ENCODE assay signal across 21 cellular contexts in the genomic region with DNA sequence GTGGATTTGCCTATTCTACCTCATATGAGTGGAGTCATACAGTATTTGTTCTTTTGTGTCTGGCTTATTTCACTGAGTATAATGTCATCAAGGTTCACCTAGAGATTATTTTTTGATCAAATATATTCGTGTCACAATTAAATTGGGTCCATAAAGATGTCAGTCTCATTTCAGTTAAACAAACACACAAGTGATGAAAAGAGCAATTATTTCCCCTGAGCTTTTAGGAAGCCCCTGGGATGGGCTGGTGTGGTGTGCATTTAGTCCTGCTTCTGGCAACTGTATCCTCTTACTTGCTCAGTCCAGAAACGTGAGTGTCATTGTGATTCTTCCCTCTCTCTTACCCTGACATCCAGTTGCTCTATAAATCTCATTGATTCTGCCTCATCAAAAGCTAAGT. TPM values are rescaled to one million over a fixed set of nuclear protein-coding genes. Genes with fewer than 3 reads are reported as not detected.
"Had no signal": no experiment of that assay in that cellular context is flagged by ENCODE, and none has a peak within 500 bp of the region (broad histone marks: within the 10 kb centered on the region; RNA-seq: fewer than 3 reads in every experiment).

No MANE protein-coding gene starts in this region.

- H3K27ac Mint-ChIP-seq: immature natural killer cell; memory B cell; natural killer cell treated with Interleukin-12 subunit alpha and Interleukin-12 subunit beta and Interleukin-15 and Interleukin-18, amount 100 ng/mL, for 72 hours; stimulated activated effector memory CD8-positive, alpha-beta T cell treated with anti-CD3 and anti-CD28 coated beads, Interleukin-12 subunit alpha, Interleukin-12 subunit beta, amount 100 ng/mL, for 72 hours; stimulated activated naive CD8-positive, alpha-beta T cell treated with anti-CD3 and anti-CD28 coated beads, Interleukin-15, Interleukin-2, amounts not matched to agents 100 ng/mL and 50 ng/mL, for 24 hours had no signal

- H3K36me3 Mint-ChIP-seq: immature natural killer cell; memory B cell; natural killer cell treated with Interleukin-12 subunit alpha and Interleukin-12 subunit beta and Interleukin-15 and Interleukin-18, amount 100 ng/mL, for 72 hours; stimulated activated effector memory CD8-positive, alpha-beta T cell treated with anti-CD3 and anti-CD28 coated beads, Interleukin-12 subunit alpha, Interleukin-12 subunit beta, amount 100 ng/mL, for 72 hours had no signal

- H3K27me3 ChIP-seq: esophagus squamous epithelium, gastroesophageal sphincter, right lobe of liver, tibial artery, upper lobe of right lung, vagina had no signal

- H3K4me3 Mint-ChIP-seq: immature natural killer cell; memory B cell; natural killer cell treated with Interleukin-12 subunit alpha and Interleukin-12 subunit beta and Interleukin-15 and Interleukin-18, amount 100 ng/mL, for 72 hours; stimulated activated effector memory CD8-positive, alpha-beta T cell treated with anti-CD3 and anti-CD28 coated beads, Interleukin-12 subunit alpha, Interleukin-12 subunit beta, amount 100 ng/mL, for 72 hours; stimulated activated naive CD8-positive, alpha-beta T cell treated with anti-CD3 and anti-CD28 coated beads, Interleukin-15, Interleukin-2, amounts not matched to agents 100 ng/mL and 50 ng/mL, for 24 hours had no signal

- H3K4me3 ChIP-seq: esophagus squamous epithelium, gastroesophageal sphincter, left ventricle myocardium inferior, lower lobe of right lung, prostate gland, right lobe of liver, tibial artery, upper lobe of right lung, vagina had no signal

- H3K4me1 Mint-ChIP-seq: immature natural killer cell; memory B cell; stimulated activated effector memory CD8-positive, alpha-beta T cell treated with anti-CD3 and anti-CD28 coated beads, Interleukin-12 subunit alpha, Interleukin-12 subunit beta, amount 100 ng/mL, for 72 hours had no signal

- H3K9me3 ChIP-seq: esophagus squamous epithelium, gastroesophageal sphincter, left ventricle myocardium inferior, lower lobe of right lung, prostate gland, right lobe of liver, tibial artery, upper lobe of right lung, vagina had no signal

- DNase-seq: dermis blood vessel endothelial cell; esophagus squamous epithelium; foreskin fibroblast; immature natural killer cell; left ventricle myocardium inferior; lower lobe of right lung; midbrain; right lobe of liver; stimulated activated CD4-positive, alpha-beta T cell treated with anti-CD3 and anti-CD28 coated beads, Interleukin-4, amount 100 ng/mL, for 1 hour; stimulated activated CD8-positive, alpha-beta memory T cell treated with anti-CD3 and anti-CD28 coated beads, Interleukin-4, amount 100 ng/mL, for 48 hours; tibial artery; upper lobe of right lung had no signal

- ATAC-seq: gastroesophageal sphincter; lower lobe of right lung; natural killer cell treated with Interleukin-12 subunit alpha and Interleukin-12 subunit beta and Interleukin-15 and Interleukin-18, amount 100 ng/mL, for 72 hours; right lobe of liver; stimulated activated effector memory CD8-positive, alpha-beta T cell treated with anti-CD3 and anti-CD28 coated beads, Interleukin-12 subunit alpha, Interleukin-12 subunit beta, amount 100 ng/mL, for 72 hours; upper lobe of right lung had no signal

- H3K4me1 ChIP-seq: gastroesophageal sphincter, left ventricle myocardium inferior, lower lobe of right lung, parathyroid adenoma, prostate gland, right lobe of liver, tibial artery, upper lobe of right lung, vagina had no signal

- H3K36me3 ChIP-seq: esophagus squamous epithelium, gastroesophageal sphincter, left ventricle myocardium inferior, lower lobe of right lung, prostate gland, right lobe of liver, tibial artery, upper lobe of right lung, vagina had no signal

- H3K9me3 Mint-ChIP-seq: immature natural killer cell; natural killer cell treated with Interleukin-12 subunit alpha and Interleukin-12 subunit beta and Interleukin-15 and Interleukin-18, amount 100 ng/mL, for 72 hours; stimulated activated effector memory CD8-positive, alpha-beta T cell treated with anti-CD3 and anti-CD28 coated beads, Interleukin-12 subunit alpha, Interleukin-12 subunit beta, amount 100 ng/mL, for 72 hours; stimulated activated naive CD8-positive, alpha-beta T cell treated with anti-CD3 and anti-CD28 coated beads, Interleukin-15, Interleukin-2, amounts not matched to agents 100 ng/mL and 50 ng/mL, for 24 hours had no signal

RNA-seq across cellular contexts. Expression of a gene that starts 52.8 kb away (rescaled TPM):
- polyA plus RNA-seq: immature natural killer cell, keratinocyte had no signal
